18 cellular contexts compared by ENCODE assay signal in the genomic region with DNA sequence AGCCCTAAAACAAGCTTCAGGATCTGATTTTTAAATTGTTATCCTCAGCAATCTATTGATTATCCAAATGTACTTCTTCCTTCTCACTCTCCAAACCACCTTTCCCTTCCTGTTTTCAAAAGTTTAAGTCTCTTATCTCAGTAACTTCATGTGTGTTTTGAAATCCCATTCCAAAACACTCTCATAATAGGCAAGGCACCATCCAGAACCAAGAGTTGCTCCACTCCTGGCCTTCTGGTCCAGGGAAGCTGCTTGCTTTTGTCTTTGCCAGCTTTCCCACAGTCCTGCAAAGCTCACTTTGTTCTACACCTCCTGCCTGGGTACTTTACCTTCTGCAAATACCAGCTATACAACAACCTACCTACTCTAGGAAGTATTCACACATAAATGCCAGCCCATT.
A peak's percentile ranks its signal among the peaks of the same experiment; 100 is the strongest.
DNase-seq lines count a peak whose midpoint lies in the region; ATAC-seq and TF ChIP-seq lines count a peak whose summit lies in the region.
"Had no signal": no experiment of that assay in that cellular context is flagged by ENCODE, and none has a peak within 500 bp of the region (broad histone marks: within the 10 kb centered on the region; RNA-seq: fewer than 3 reads in every experiment).

No MANE protein-coding gene starts in this region.

- H3K27ac Mint-ChIP-seq in activated CD8-positive, alpha-beta T cell treated with anti-CD3 and anti-CD28 coated beads for 36 hours: peak overlapping the region; percentile 71

- peaks cover 21% of the 10 kb centered on the region for H3K4me1 Mint-ChIP-seq in activated CD8-positive, alpha-beta T cell treated with anti-CD3 and anti-CD28 coated beads for 36 hours (ENCODE audit: low read depth)

- peak overlapping the region; percentile 2 to 49 for H3K27ac ChIP-seq in right atrium auricular region
- peak overlapping the region in 3 of 4 donors; percentile 17 to 47 (median 29) for H3K27ac ChIP-seq in upper lobe of left lung
- H3K27ac ChIP-seq: colonic mucosa, foreskin keratinocyte, HL-60, RWPE1, sigmoid colon had no signal

- TF ChIP-seq POLR2A in upper lobe of left lung (IDR thresholded peaks at IDR 0.05): no peak

- H3K36me3 ChIP-seq in right atrium auricular region (peaks cover 44% of the 10 kb centered on the region), upper lobe of left lung (peaks cover 9 to 85% (median 50%) of the 10 kb centered on the region in 4 donors)
- H3K36me3 ChIP-seq: uterus had no signal

- CTCF ChIA-PET in activated CD8-positive, alpha-beta T cell treated with anti-CD3 and anti-CD28 coated beads for 36 hours (lab: Charles Lee): no interaction called here

- H3K9me3 Mint-ChIP-seq in activated CD8-positive, alpha-beta T cell treated with anti-CD3 and anti-CD28 coated beads for 36 hours: no peaks in the 10 kb centered on the region

- H3K4me1 ChIP-seq in right atrium auricular region (peaks cover 0 to 40% of the 10 kb centered on the region in 2 donors), upper lobe of left lung (peaks cover 11 to 22% (median 14%) of the 10 kb centered on the region in 4 donors)
- H3K4me1 ChIP-seq: foreskin keratinocyte, uterus had no signal

- H3K4me3 Mint-ChIP-seq in activated CD8-positive, alpha-beta T cell treated with anti-CD3 and anti-CD28 coated beads for 36 hours: no peak overlapping the region

- peaks cover 40% of the 10 kb centered on the region for H3K36me3 Mint-ChIP-seq in activated CD8-positive, alpha-beta T cell treated with anti-CD3 and anti-CD28 coated beads for 36 hours (ENCODE audit: low read depth)

- no peak for ATAC-seq in activated CD8-positive, alpha-beta T cell treated with anti-CD3 and anti-CD28 coated beads for 36 hours
- ATAC-seq in upper lobe of left lung (ENCODE audit: low FRiP score in 2 of 2) (no peak), HG03520 (IDR thresholded peaks at IDR 0.05; ENCODE audit: unreplicated experiment) (no peak)
- ATAC-seq: foreskin keratinocyte, K562, left colon had no signal

- TF ChIP-seq EP300 in upper lobe of left lung (IDR thresholded peaks at IDR 0.05): no peak

- DNase-seq in right atrium auricular region (ENCODE audit: low spot score): no peak
- no peak for DNase-seq in cardiac septum (ENCODE audit: low spot score)
- DNase-seq in activated CD8-positive, alpha-beta T cell treated with anti-CD3 and anti-CD28 coated beads for 36 hours: no peak
- peak; percentile 57 for DNase-seq in fibroblast of the aortic adventitia (ENCODE audit: low read depth)
- DNase-seq in upper lobe of left lung: no peak
- DNase-seq in activated CD4-positive, CD25-positive, alpha-beta regulatory T cell treated with anti-CD3 and anti-CD28 coated beads, Interleukin-2, amount 50 U/mL, for 72 hours: no peak
- DNase-seq: activated effector memory CD4-positive, alpha-beta T cell treated with Interleukin-2 at 50 U/mL for 16 hours; colonic mucosa; foreskin keratinocyte; left colon; NCI-H2029 treated with DMSO at 0.1 percent for 48 hours; NCI-H510A; sigmoid colon; uterus had no signal

- no peak for TF ChIP-seq CTCF in right atrium auricular region (IDR thresholded peaks at IDR 0.05)
- TF ChIP-seq CTCF in activated CD8-positive, alpha-beta T cell treated with anti-CD3 and anti-CD28 coated beads for 36 hours (IDR thresholded peaks at IDR 0.05): no peak
- TF ChIP-seq CTCF in fibroblast of the aortic adventitia (IDR thresholded peaks at IDR 0.05; ENCODE audit: insufficient read depth, low read length): no peak
- no peak for TF ChIP-seq CTCF in upper lobe of left lung (IDR thresholded peaks at IDR 0.05)

- H3K4me3 ChIP-seq in right atrium auricular region (no peak overlapping the region), fibroblast of the aortic adventitia (ENCODE audit: low read depth, low read length) (no peak overlapping the region), upper lobe of left lung (no peak overlapping the region)
- H3K4me3 ChIP-seq: colonic mucosa, K562, sigmoid colon, uterus had no signal

- no peaks in the 10 kb centered on the region for H3K27me3 Mint-ChIP-seq in activated CD8-positive, alpha-beta T cell treated with anti-CD3 and anti-CD28 coated beads for 36 hours

- no peaks in the 10 kb centered on the region for H3K9me3 ChIP-seq in right atrium auricular region
- no peaks in the 10 kb centered on the region for H3K9me3 ChIP-seq in upper lobe of left lung
- H3K9me3 ChIP-seq: colonic mucosa, sigmoid colon, uterus had no signal

- intact Hi-C loops in cardiac septum (cut with DNase I): no loop called here
- intact Hi-C loops in activated CD8-positive, alpha-beta T cell treated with anti-CD3 and anti-CD28 coated beads for 36 hours (cut with micrococcal nuclease): no loop called here

- POLR2A ChIA-PET in activated CD8-positive, alpha-beta T cell treated with anti-CD3 and anti-CD28 coated beads for 36 hours (lab: Charles Lee): no interaction called here

- no peaks in the 10 kb centered on the region for H3K27me3 ChIP-seq in right atrium auricular region
- no peaks in the 10 kb centered on the region for H3K27me3 ChIP-seq in upper lobe of left lung
- H3K27me3 ChIP-seq: colonic mucosa, foreskin keratinocyte, sigmoid colon, uterus had no signal
